In the genomic region with DNA sequence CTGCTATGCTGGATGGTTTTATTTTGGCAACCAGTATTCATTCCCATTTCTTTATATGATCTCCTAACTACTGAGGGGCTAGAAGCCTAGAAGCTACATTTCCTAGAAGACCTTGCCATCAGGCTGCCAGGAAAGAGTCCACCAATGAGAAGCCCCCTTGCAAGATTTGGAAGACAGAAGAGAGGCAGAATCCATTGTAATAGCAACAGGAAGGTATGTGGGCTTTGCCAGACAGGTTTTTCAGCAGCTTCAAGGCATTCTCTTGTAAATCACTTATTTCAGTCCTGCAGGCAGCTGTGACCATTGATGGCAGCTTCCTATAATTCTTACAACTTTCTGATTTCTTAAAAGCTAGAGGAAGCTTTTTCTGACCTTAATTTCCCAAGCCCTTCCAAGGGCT, we compare ENCODE assay signal across 1 cellular context.
TF ChIP-seq lines count a peak whose summit lies in the region.

No MANE protein-coding gene starts in this region.

TF ChIP-seq in GM23338, 12 proteins besides CTCF, POLR2A, EP300 and RAD21 (continued from another document):
- TF ChIP-seq, protein P1, sequence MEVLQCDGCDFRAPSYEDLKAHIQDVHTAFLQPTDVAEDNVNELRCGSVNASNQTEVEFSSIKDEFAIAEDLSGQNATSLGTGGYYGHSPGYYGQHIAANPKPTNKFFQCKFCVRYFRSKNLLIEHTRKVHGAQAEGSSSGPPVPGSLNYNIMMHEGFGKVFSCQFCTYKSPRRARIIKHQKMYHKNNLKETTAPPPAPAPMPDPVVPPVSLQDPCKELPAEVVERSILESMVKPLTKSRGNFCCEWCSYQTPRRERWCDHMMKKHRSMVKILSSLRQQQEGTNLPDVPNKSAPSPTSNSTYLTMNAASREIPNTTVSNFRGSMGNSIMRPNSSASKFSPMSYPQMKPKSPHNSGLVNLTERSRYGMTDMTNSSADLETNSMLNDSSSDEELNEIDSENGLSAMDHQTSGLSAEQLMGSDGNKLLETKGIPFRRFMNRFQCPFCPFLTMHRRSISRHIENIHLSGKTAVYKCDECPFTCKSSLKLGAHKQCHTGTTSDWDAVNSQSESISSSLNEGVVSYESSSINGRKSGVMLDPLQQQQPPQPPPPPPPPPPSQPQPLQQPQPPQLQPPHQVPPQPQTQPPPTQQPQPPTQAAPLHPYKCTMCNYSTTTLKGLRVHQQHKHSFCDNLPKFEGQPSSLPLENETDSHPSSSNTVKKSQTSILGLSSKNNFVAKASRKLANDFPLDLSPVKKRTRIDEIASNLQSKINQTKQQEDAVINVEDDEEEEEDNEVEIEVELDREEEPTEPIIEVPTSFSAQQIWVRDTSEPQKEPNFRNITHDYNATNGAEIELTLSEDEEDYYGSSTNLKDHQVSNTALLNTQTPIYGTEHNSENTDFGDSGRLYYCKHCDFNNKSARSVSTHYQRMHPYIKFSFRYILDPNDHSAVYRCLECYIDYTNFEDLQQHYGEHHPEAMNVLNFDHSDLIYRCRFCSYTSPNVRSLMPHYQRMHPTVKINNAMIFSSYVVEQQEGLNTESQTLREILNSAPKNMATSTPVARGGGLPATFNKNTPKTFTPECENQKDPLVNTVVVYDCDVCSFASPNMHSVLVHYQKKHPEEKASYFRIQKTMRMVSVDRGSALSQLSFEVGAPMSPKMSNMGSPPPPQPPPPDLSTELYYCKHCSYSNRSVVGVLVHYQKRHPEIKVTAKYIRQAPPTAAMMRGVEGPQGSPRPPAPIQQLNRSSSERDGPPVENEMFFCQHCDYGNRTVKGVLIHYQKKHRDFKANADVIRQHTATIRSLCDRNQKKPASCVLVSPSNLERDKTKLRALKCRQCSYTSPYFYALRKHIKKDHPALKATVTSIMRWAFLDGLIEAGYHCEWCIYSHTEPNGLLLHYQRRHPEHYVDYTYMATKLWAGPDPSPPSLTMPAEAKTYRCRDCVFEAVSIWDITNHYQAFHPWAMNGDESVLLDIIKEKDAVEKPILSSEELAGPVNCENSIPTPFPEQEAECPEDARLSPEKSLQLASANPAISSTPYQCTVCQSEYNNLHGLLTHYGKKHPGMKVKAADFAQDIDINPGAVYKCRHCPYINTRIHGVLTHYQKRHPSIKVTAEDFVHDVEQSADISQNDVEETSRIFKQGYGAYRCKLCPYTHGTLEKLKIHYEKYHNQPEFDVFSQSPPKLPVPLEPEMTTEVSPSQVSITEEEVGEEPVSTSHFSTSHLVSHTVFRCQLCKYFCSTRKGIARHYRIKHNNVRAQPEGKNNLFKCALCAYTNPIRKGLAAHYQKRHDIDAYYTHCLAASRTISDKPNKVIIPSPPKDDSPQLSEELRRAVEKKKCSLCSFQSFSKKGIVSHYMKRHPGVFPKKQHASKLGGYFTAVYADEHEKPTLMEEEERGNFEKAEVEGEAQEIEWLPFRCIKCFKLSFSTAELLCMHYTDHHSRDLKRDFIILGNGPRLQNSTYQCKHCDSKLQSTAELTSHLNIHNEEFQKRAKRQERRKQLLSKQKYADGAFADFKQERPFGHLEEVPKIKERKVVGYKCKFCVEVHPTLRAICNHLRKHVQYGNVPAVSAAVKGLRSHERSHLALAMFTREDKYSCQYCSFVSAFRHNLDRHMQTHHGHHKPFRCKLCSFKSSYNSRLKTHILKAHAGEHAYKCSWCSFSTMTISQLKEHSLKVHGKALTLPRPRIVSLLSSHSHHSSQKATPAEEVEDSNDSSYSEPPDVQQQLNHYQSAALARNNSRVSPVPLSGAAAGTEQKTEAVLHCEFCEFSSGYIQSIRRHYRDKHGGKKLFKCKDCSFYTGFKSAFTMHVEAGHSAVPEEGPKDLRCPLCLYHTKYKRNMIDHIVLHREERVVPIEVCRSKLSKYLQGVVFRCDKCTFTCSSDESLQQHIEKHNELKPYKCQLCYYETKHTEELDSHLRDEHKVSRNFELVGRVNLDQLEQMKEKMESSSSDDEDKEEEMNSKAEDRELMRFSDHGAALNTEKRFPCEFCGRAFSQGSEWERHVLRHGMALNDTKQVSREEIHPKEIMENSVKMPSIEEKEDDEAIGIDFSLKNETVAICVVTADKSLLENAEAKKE (CRISPR knock-in tag; IDR thresholded peaks at IDR 0.05) = peak; percentile 81
